10 cellular contexts compared by ENCODE assay signal in genomic region chr18:10453261-10453884, GRCh38. TPM values are rescaled to one million over a fixed set of nuclear protein-coding genes. Genes with fewer than 3 reads are reported as not detected.
DNase-seq lines count a peak whose midpoint lies in the region; ATAC-seq and TF ChIP-seq lines count a peak whose summit lies in the region.
"Had no signal": no experiment of that assay in that cellular context is flagged by ENCODE, and none has a peak within 500 bp of the region (broad histone marks: within the 10 kb centered on the region; RNA-seq: fewer than 3 reads in every experiment).

No MANE protein-coding gene starts in this region.

- H3K4me3 Mint-ChIP-seq in naive B cell: peak overlapping the region; percentile 64 to 82 (median 76)
- H3K4me3 Mint-ChIP-seq: activated CD8-positive, alpha-beta T cell treated with anti-CD3 and anti-CD28 coated beads for 36 hours had no signal

- TF ChIP-seq POLR2A in adrenal gland (IDR thresholded peaks at IDR 0.05): no peak

- H3K4me3 ChIP-seq in adrenal gland (peak overlapping the region in 1 of 4 donors; percentile 66), tibial artery (peak overlapping the region; percentile 69 to 79)

- H3K27me3 ChIP-seq in adrenal gland: no peaks in the 10 kb centered on the region
- H3K27me3 ChIP-seq in tibial artery: no peaks in the 10 kb centered on the region

- ATAC-seq in naive B cell (ENCODE audit: low read depth in 2 of 2): no peak
- ATAC-seq in GM21737 (IDR thresholded peaks at IDR 0.05; ENCODE audit: unreplicated experiment): no peak
- no peak for ATAC-seq in HG03457 (IDR thresholded peaks at IDR 0.05; ENCODE audit: unreplicated experiment)
- ATAC-seq in HG03520 (IDR thresholded peaks at IDR 0.05; ENCODE audit: unreplicated experiment): no peak
- ATAC-seq: activated CD8-positive, alpha-beta T cell treated with anti-CD3 and anti-CD28 coated beads for 36 hours had no signal

- H3K27ac ChIP-seq in adrenal gland: peak overlapping the region in 4 of 5 donors; percentile 54 to 92 (median 81)
- peak overlapping the region; percentile 87 to 89 for H3K27ac ChIP-seq in tibial artery

- WGBS in adrenal gland, 4 donors: 39 to 49% (median 44%) methylated on average over 15 of the region's 15 CpGs

- H3K27me3 Mint-ChIP-seq in naive B cell: peaks cover 14 to 22% (median 14%) of the 10 kb centered on the region in 3 donors

- H3K27ac Mint-ChIP-seq in naive B cell: peak overlapping the region in 3 of 6 donors; percentile 3 to 71 (median 52)
- H3K27ac Mint-ChIP-seq: activated CD8-positive, alpha-beta T cell treated with anti-CD3 and anti-CD28 coated beads for 36 hours had no signal

- H3K9me3 ChIP-seq in adrenal gland (replicated peaks in 1 of 3) (no peaks in the 10 kb centered on the region), tibial artery (no peaks in the 10 kb centered on the region)

- no peak for TF ChIP-seq CTCF in adrenal gland (IDR thresholded peaks at IDR 0.05)
- TF ChIP-seq CTCF in tibial artery (IDR thresholded peaks at IDR 0.05): no peak

- DNase-seq in adrenal gland (peak in 1 of 7 donors; percentile 10), fibroblast of peridontal ligament (ENCODE audit: extremely low read depth) (peak; percentile 8), naive B cell (no peak), tibial artery (peak in 1 of 2 donors; percentile 37)
- DNase-seq: activated CD8-positive, alpha-beta T cell treated with anti-CD3 and anti-CD28 coated beads for 36 hours; EL; stimulated activated naive CD4-positive, alpha-beta T cell had no signal

- H3K36me3 ChIP-seq in adrenal gland (replicated peaks in 1 of 2) (no peaks in the 10 kb centered on the region), tibial artery (no peaks in the 10 kb centered on the region)

- intact Hi-C loops in adrenal gland (cut with DNase I): no loop called here
- intact Hi-C loops in tibial artery (cut with DNase I; ENCODE audit: low total_unique reads): loop anchor here (5.0 to 10.0 kb wide), 2 partner anchors 69 to 439 kb away; no protein-coding TSS in a partner anchor

- H3K4me1 Mint-ChIP-seq in naive B cell: peaks cover 21 to 36% (median 28%) of the 10 kb centered on the region in 3 donors

- no peaks in the 10 kb centered on the region for H3K36me3 Mint-ChIP-seq in naive B cell

- peaks cover 0 to 2% (median 0%) of the 10 kb centered on the region in 7 donors for H3K9me3 Mint-ChIP-seq in naive B cell
- H3K9me3 Mint-ChIP-seq: activated CD8-positive, alpha-beta T cell treated with anti-CD3 and anti-CD28 coated beads for 36 hours had no signal

- H3K4me1 ChIP-seq in adrenal gland (replicated peaks in 1 of 2) (peaks cover 3 to 25% of the 10 kb centered on the region in 2 donors), tibial artery (peaks cover 0 to 36% (median 18%) of the 10 kb centered on the region in 4 donors)

RNA-seq across cellular contexts. Expression of gene APCDD1, which starts 1.1 kb away (rescaled TPM):
- total RNA-seq in adrenal gland: 10 to 100 TPM in 7 of 8 donors, 1 to 10 TPM in 1; 7.9 to 62.2 (median 29.1) TPM
- polyA plus RNA-seq in adrenal gland (10 to 100 TPM; 13.1 to 18.3 (median 13.1) TPM), naive B cell (ENCODE audit: low read depth in 6 of 6) (1 to 10 TPM in 5 of 6 donors, under 1 TPM in 1; 0.44 to 6.3 (median 2.2) TPM)
- total RNA-seq: activated CD8-positive, alpha-beta T cell treated with anti-CD3 and anti-CD28 coated beads for 36 hours had no signal
